22 cellular contexts compared by ENCODE assay signal in the genomic region with DNA sequence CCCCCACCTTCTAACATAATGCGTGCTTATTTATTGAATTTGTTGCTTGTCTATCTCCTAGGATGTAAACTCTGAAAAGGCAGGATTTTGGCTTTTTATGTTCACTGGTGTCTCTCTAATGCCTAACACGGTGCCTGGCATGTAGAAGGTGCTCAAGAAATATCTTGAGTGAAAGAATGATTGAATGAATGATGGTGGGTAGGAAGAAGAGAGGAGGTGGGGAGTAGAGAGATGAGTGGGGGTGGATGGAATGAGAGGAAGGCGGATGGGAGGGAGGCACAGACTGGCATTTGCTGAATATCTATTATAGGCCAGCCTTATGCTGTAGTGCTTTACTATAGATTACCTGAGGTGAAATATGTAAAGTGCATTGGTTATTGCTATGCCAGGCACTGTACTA. TPM values are rescaled to one million over a fixed set of nuclear protein-coding genes. Genes with fewer than 3 reads are reported as not detected.
DNase-seq lines count a peak whose midpoint lies in the region; ATAC-seq, FAIRE-seq and TF ChIP-seq lines count a peak whose summit lies in the region.
"Had no signal": no experiment of that assay in that cellular context is flagged by ENCODE, and none has a peak within 500 bp of the region (broad histone marks: within the 10 kb centered on the region; RNA-seq: fewer than 3 reads in every experiment).

No MANE protein-coding gene starts in this region.

- H4K91ac ChIP-seq in H1 (replicated peaks; ENCODE audit: insufficient read length, low read length): no peak overlapping the region

- no peak for TF ChIP-seq POLR2A in H1 (IDR thresholded peaks at IDR 0.05; ENCODE audit: control extremely low read depth in 1 of 2, low read depth in 2 of 2, low read length in 2 of 2)

- H3K4me3 ChIP-seq in HUES6 (ENCODE audit: low read depth, low read length) (peak overlapping the region; percentile 64), H1 (ENCODE audit: extremely low read depth in 1 of 4, insufficient read depth in 2 of 4, low read depth in 3 of 4, low read length in 4 of 4) (peak overlapping the region in 2 of 4 experiments; percentile 42 to 59; a peak in 2 of 8 replicates), keratinocyte (ENCODE audit: control insufficient read depth in 2 of 3, extremely low read depth in 1 of 3, insufficient read depth in 2 of 3, low read depth in 1 of 3, low read length in 3 of 3) (no peak overlapping the region)
- H3K4me3 ChIP-seq: BLaER1, MG63, SK-N-MC had no signal

- no peak overlapping the region for H4K8ac ChIP-seq in H1 (ENCODE audit: extremely low read depth, insufficient read depth, low read length)

- peaks cover 47% of the 10 kb centered on the region for H3K27me3 ChIP-seq in HUES6 (ENCODE audit: control insufficient read depth, insufficient read depth, low read length)
- peaks cover 1 to 22% (median 15%) of the 10 kb centered on the region in 4 experiments for H3K27me3 ChIP-seq in H1 (replicated peaks in 1 of 4; ENCODE audit: control insufficient read depth in 3 of 4, extremely low read depth in 1 of 4, insufficient read depth in 3 of 4, low read length in 3 of 4)
- H3K27me3 ChIP-seq in keratinocyte (ENCODE audit: control insufficient read depth, extremely low read depth, insufficient read depth, low read length): no peaks in the 10 kb centered on the region
- H3K27me3 ChIP-seq: BLaER1, MG63 had no signal

- H3K23me2 ChIP-seq in H1 (ENCODE audit: low read depth, low read length): peaks cover 10% of the 10 kb centered on the region; the same call in 1 of the 2 replicates

- TF ChIP-seq EP300 in H1 (IDR thresholded peaks at IDR 0.05; ENCODE audit: borderline replicate concordance in 1 of 2, low read depth in 2 of 2, low read length in 2 of 2): no peak

- H4K20me1 ChIP-seq in H1 (replicated peaks in 1 of 2; ENCODE audit: control insufficient read depth in 1 of 2, insufficient read depth in 2 of 2, low read length in 2 of 2) (no peaks in the 10 kb centered on the region), keratinocyte (ENCODE audit: control insufficient read depth, extremely low read depth, insufficient read depth, low read length) (no peaks in the 10 kb centered on the region)
- H4K20me1 ChIP-seq: BLaER1 had no signal

- H3K56ac ChIP-seq in H1 (replicated peaks; ENCODE audit: insufficient read length, low read depth, low read length): no peak overlapping the region

- H3K27ac ChIP-seq in HUES6 (ENCODE audit: low read depth, low read length) (no peak overlapping the region), H1 (ENCODE audit: low read depth, low read length) (no peak overlapping the region), keratinocyte (ENCODE audit: control insufficient read depth, insufficient read depth, low read length) (no peak overlapping the region)
- H3K27ac ChIP-seq: BLaER1, HL-60, SK-N-MC had no signal

- WGBS in H1 (ENCODE audit: extremely low coverage in 1 of 2, insufficient coverage in 1 of 2, insufficient read length in 1 of 2, insufficient replicate concordance in 2 of 2, low coverage in 1 of 2, low lambda C conversion rate in 2 of 2, missing lambda C conversion rate in 1 of 2), 2 experiments: 86% methylated on average over 3 of the region's 3 CpGs; no CpG with 5 or more reads in 1 of the 2 experiments

- peaks cover 13% of the 10 kb centered on the region for H3K4me1 ChIP-seq in ES-I3 (ENCODE audit: insufficient read depth, low read length)
- peaks cover 25% of the 10 kb centered on the region; the same call in 1 of the 2 replicates for H3K4me1 ChIP-seq in HUES6 (ENCODE audit: control insufficient read depth, insufficient read depth, low read length)
- peaks cover 0 to 22% (median 7%) of the 10 kb centered on the region in 4 experiments; a peak in 6 of 7 replicates for H3K4me1 ChIP-seq in H1 (replicated peaks in 1 of 4; ENCODE audit: control insufficient read depth in 3 of 4, insufficient read depth in 4 of 4, low read length in 3 of 4)
- H3K4me1 ChIP-seq in keratinocyte (ENCODE audit: control insufficient read depth, extremely low read depth, insufficient read depth, low read length): peaks cover 7% of the 10 kb centered on the region

- FAIRE-seq in H1 (lab: Jason Lieb, UNC) (no peak), keratinocyte (lab: Jason Lieb, UNC) (no peak)
- FAIRE-seq: G401.6, RCC 7860 had no signal

- H3K79me2 ChIP-seq in H1 (ENCODE audit: control insufficient read depth in 1 of 2, insufficient read depth in 2 of 2, low read length in 2 of 2) (no peaks in the 10 kb centered on the region), keratinocyte (ENCODE audit: control insufficient read depth, insufficient read depth, low read length) (no peaks in the 10 kb centered on the region)

- peak overlapping the region; percentile 42 for H3K4ac ChIP-seq in H1 (replicated peaks; ENCODE audit: insufficient read length, low read depth, low read length)

- H3K14ac ChIP-seq in H1 (ENCODE audit: insufficient read length): no peak overlapping the region

- H3K9ac ChIP-seq in ES-I3 (ENCODE audit: low read depth, low read length) (peak overlapping the region; percentile 41; the same call in 1 of the 2 replicates), HUES6 (ENCODE audit: low read length) (no peak overlapping the region), H1 (replicated peaks in 1 of 4; ENCODE audit: extremely low read depth in 1 of 4, low read depth in 3 of 4, low read length in 3 of 4) (no peak overlapping the region), keratinocyte (ENCODE audit: control insufficient read depth, extremely low read depth, insufficient read depth, low read length) (no peak overlapping the region)
- H3K9ac ChIP-seq: BLaER1 had no signal

- DNase-seq in H1 (ENCODE audit: low read depth in 1 of 2, low spot score in 2 of 2): no peak
- no peak for DNase-seq in keratinocyte (ENCODE audit: low read depth, low spot score)
- DNase-seq in activated gamma-delta T cell (lab: John Stamatoyannopoulos, UW): no peak
- DNase-seq in LoVo (ENCODE audit: low spot score): no peak
- DNase-seq in cerebellum (ENCODE audit: low spot score): no peak
- DNase-seq: 8988T; CD4-positive, alpha-beta T cell; KBM-7; MG63; NCI-H446; NCI-H524 treated with DMSO at 0.1 percent for 48 hours; SIG-M5 had no signal

- no peak overlapping the region for H3K23ac ChIP-seq in H1 (ENCODE audit: insufficient read length)

- no peak overlapping the region for H2BK15ac ChIP-seq in H1 (ENCODE audit: low read length)

- H4K5ac ChIP-seq in H1 (ENCODE audit: insufficient read length, low read depth, low read length): no peak overlapping the region

- no peak overlapping the region for H3K18ac ChIP-seq in H1 (ENCODE audit: extremely low read depth, low read length)

- CTCF ChIA-PET in H1 (lab: Charles Lee; ENCODE audit: partially characterized antibody): interaction anchor here (0.8 to 8.1 kb wide), 2 partner anchors 11 to 49 kb away, joined by 3 to 56 read pairs; no protein-coding TSS in a partner anchor

- H2BK12ac ChIP-seq in H1 (ENCODE audit: low read depth, low read length): no peak overlapping the region

- no peak overlapping the region for H2AK5ac ChIP-seq in H1 (ENCODE audit: low read depth, low read length)

- no peaks in the 10 kb centered on the region for H3K79me1 ChIP-seq in H1 (ENCODE audit: low read depth, low read length)

- H2BK120ac ChIP-seq in H1 (replicated peaks; ENCODE audit: low read depth, low read length): no peak overlapping the region

- H3K36me3 ChIP-seq in ES-I3 (ENCODE audit: insufficient read depth, low read length) (no peaks in the 10 kb centered on the region), HUES6 (ENCODE audit: control insufficient read depth, insufficient read depth, low read length) (no peaks in the 10 kb centered on the region), H1 (ENCODE audit: control insufficient read depth in 2 of 4, insufficient read depth in 4 of 4, low read length in 3 of 4) (no peaks in the 10 kb centered on the region), keratinocyte (ENCODE audit: control insufficient read depth in 2 of 2, extremely low read depth in 1 of 2, insufficient read depth in 2 of 2, low read length in 2 of 2) (no peaks in the 10 kb centered on the region)
- H3K36me3 ChIP-seq: BLaER1, MG63 had no signal

- dilution Hi-C loops in keratinocyte (cut with MboI; ENCODE audit: extremely low pct_ligation_motif_present, low sequenced_read_pairs): no loop called here

- POLR2A ChIA-PET in H1 (lab: Charles Lee; ENCODE audit: partially characterized antibody): interaction anchor here (1.6 to 34.9 kb wide), 5 partner anchors 10 to 35 kb away, joined by 5 to 713 read pairs (median 17); partner anchors contain the start of genes BCKDK, FUS, KAT8 and PRSS8

- TF ChIP-seq CTCF in H1 (IDR thresholded peaks at IDR 0.05; ENCODE audit: control extremely low read depth in 1 of 3, insufficient read depth in 1 of 3, low read depth in 1 of 3, low read length in 3 of 3) (no peak), keratinocyte (optimal IDR thresholded peaks at IDR 0.05 in 1 of 3, IDR thresholded peaks at IDR 0.05 in 1 of 3, conservative IDR thresholded peaks at IDR 0.05 in 1 of 3; ENCODE audit: extremely low read depth in 1 of 3, insufficient read depth in 2 of 3, low read length in 3 of 3) (no peak)

- no peak overlapping the region for H2BK5ac ChIP-seq in H1 (ENCODE audit: low read depth, low read length)

- H2AFZ ChIP-seq in H1 (ENCODE audit: low read length): no peak overlapping the region
- no peak overlapping the region for H2AFZ ChIP-seq in keratinocyte (ENCODE audit: control insufficient read depth, low read length)

- no peaks in the 10 kb centered on the region for H3K9me3 ChIP-seq in ES-I3 (ENCODE audit: control insufficient read depth, insufficient read depth, low read length)
- no peaks in the 10 kb centered on the region for H3K9me3 ChIP-seq in HUES6 (ENCODE audit: control insufficient read depth, insufficient read depth, low read depth, low read length)
- no peaks in the 10 kb centered on the region for H3K9me3 ChIP-seq in H1 (ENCODE audit: insufficient read depth in 2 of 2, low read depth in 1 of 2, low read length in 1 of 2)
- no peaks in the 10 kb centered on the region for H3K9me3 ChIP-seq in keratinocyte (ENCODE audit: control insufficient read depth, low read depth, low read length)
- H3K9me3 ChIP-seq: BLaER1, MG63 had no signal

- H3K4me2 ChIP-seq in H1 (ENCODE audit: insufficient read depth in 1 of 2, low read depth in 2 of 2, low read length in 2 of 2) (peak overlapping the region; percentile 57 to 77), keratinocyte (ENCODE audit: control insufficient read depth, extremely low read depth, insufficient read depth, low read depth, low read length) (peak overlapping the region; percentile 61)
- H3K4me2 ChIP-seq: BLaER1 had no signal

- H3K9me1 ChIP-seq in keratinocyte (ENCODE audit: control insufficient read depth, extremely low read depth, insufficient read depth, low read length): no peaks in the 10 kb centered on the region

- H2BK20ac ChIP-seq in H1 (ENCODE audit: low read length): no peak overlapping the region

- ATAC-seq in HG03139 (IDR thresholded peaks at IDR 0.05; ENCODE audit: unreplicated experiment): no peak

- TF ChIP-seq RAD21 in H1 (IDR thresholded peaks at IDR 0.05 in 1 of 2, conservative IDR thresholded peaks at IDR 0.05 in 1 of 2; ENCODE audit: low read depth in 2 of 2, low read length in 2 of 2): no peak

RNA-seq across cellular contexts. Expression of gene PRSS36, which starts 2.3 kb away (rescaled TPM):
- 1.3 TPM in 2 replicates for total RNA-seq in H1 (2021; fragmentation: NEBNext Ultra II Directional; extraction: Animal tissue kit (Norgen Biotek cat#: 25700))
- polyA plus RNA-seq in H1 (2011; rRNA removed) (1.9 and 3.1 TPM in 2 replicates), keratinocyte (0.08 to 0.95 TPM (median 0.43 TPM) in 3 replicates)
- 2.3 TPM for polyA plus RNA-seq in H1 (2011; cell fraction: cytosol; rRNA removed)
- 3.5 TPM for polyA plus RNA-seq in H1 (2011; cell fraction: nucleus; rRNA removed)
- polyA plus RNA-seq in H1 (2012, experiment 1 of 2): 0.76 to 1.4 TPM (median 1.1 TPM) in 4 replicates
- 0.33 TPM for polyA plus RNA-seq in H1 (2012, experiment 2 of 2)
- 0.87 TPM for polyA plus RNA-seq in H1 (2013, experiment 1 of 2)
- 0.68 TPM for polyA plus RNA-seq in H1 (2013, experiment 2 of 2)
- polyA minus RNA-seq in H1 (2011; rRNA and poly(A)+ RNA removed): 0.41 TPM in 1 of 2 replicates, not detected in the other
- not detected for polyA minus RNA-seq in H1 (2011; cell fraction: cytosol; rRNA and poly(A)+ RNA removed)
- 1.7 TPM for polyA minus RNA-seq in H1 (2011; cell fraction: nucleus; rRNA and poly(A)+ RNA removed)
- polyA plus RNA-seq in keratinocyte (2011; ENCODE audit: low read depth): not detected
- polyA plus RNA-seq in keratinocyte (2011; cell fraction: cytosol; rRNA removed): 0.21 and 0.42 TPM in 2 replicates
- polyA plus RNA-seq in keratinocyte (2011; cell fraction: nucleus; rRNA removed): 0.28 and 0.39 TPM in 2 replicates
- 0.31 and 3.0 TPM in 2 replicates for polyA plus RNA-seq in keratinocyte (2012; ENCODE audit: low replicate concordance)
- polyA minus RNA-seq in keratinocyte: 0.26 TPM in 1 of 3 replicates, not detected in the others
- polyA minus RNA-seq in keratinocyte (2011; cell fraction: cytosol; rRNA and poly(A)+ RNA removed): 3.5 TPM
- not detected in 2 replicates for polyA minus RNA-seq in keratinocyte (2011; cell fraction: nucleus; rRNA and poly(A)+ RNA removed)
- 1.6 TPM for total RNA-seq in cerebellum

RNA-seq across cellular contexts. Expression of gene PRSS8, which starts 12.0 kb away (rescaled TPM):
- 86.1 and 87.7 TPM in 2 replicates for total RNA-seq in H1 (2021; fragmentation: NEBNext Ultra II Directional; extraction: Animal tissue kit (Norgen Biotek cat#: 25700))
- polyA plus RNA-seq in H1 (2011; rRNA removed): 273 and 321 TPM in 2 replicates
- 136 TPM for polyA plus RNA-seq in H1 (2011; cell fraction: cytosol; rRNA removed)
- 162 TPM for polyA plus RNA-seq in H1 (2011; cell fraction: nucleus; rRNA removed)
- polyA plus RNA-seq in H1 (2012, experiment 1 of 2): 71.0 to 119 TPM (median 109 TPM) in 4 replicates
- polyA plus RNA-seq in H1 (2012, experiment 2 of 2): 123 TPM
- 180 TPM for polyA plus RNA-seq in H1 (2013, experiment 1 of 2)
- 205 TPM for polyA plus RNA-seq in H1 (2013, experiment 2 of 2)
- polyA minus RNA-seq in H1 (2011; rRNA and poly(A)+ RNA removed): 56.1 and 63.2 TPM in 2 replicates
- 86.6 TPM for polyA minus RNA-seq in H1 (2011; cell fraction: cytosol; rRNA and poly(A)+ RNA removed)
- 37.2 TPM for polyA minus RNA-seq in H1 (2011; cell fraction: nucleus; rRNA and poly(A)+ RNA removed)
- polyA plus RNA-seq in keratinocyte: 31.2 to 65.3 TPM (median 46.4 TPM) in 3 replicates
- polyA plus RNA-seq in keratinocyte (2011; ENCODE audit: low read depth): 98.4 TPM
- 29.2 and 43.2 TPM in 2 replicates for polyA plus RNA-seq in keratinocyte (2011; cell fraction: cytosol; rRNA removed)
- 130 and 172 TPM in 2 replicates for polyA plus RNA-seq in keratinocyte (2011; cell fraction: nucleus; rRNA removed)
- 48.9 and 381 TPM in 2 replicates for polyA plus RNA-seq in keratinocyte (2012; ENCODE audit: low replicate concordance)
- polyA minus RNA-seq in keratinocyte: 41.0 to 94.3 TPM (median 74.2 TPM) in 3 replicates
- 89.6 TPM for polyA minus RNA-seq in keratinocyte (2011; cell fraction: cytosol; rRNA and poly(A)+ RNA removed)
- polyA minus RNA-seq in keratinocyte (2011; cell fraction: nucleus; rRNA and poly(A)+ RNA removed): 113 and 118 TPM in 2 replicates
- total RNA-seq in cerebellum: 0.18 TPM
- total RNA-seq: CD4-positive, alpha-beta T cell; Daoy; LHCN-M2 had no signal

RNA-seq across cellular contexts. Expression of gene KAT8, which starts 30.1 kb away (rescaled TPM):
- 61.6 and 68.7 TPM in 2 replicates for total RNA-seq in H1 (2021; fragmentation: NEBNext Ultra II Directional; extraction: Animal tissue kit (Norgen Biotek cat#: 25700))
- polyA plus RNA-seq in H1 (2011; rRNA removed) (52.6 and 60.8 TPM in 2 replicates), keratinocyte (25.9 to 26.4 TPM (median 26.1 TPM) in 3 replicates)
- polyA plus RNA-seq in H1 (2011; cell fraction: cytosol; rRNA removed): 73.1 TPM
- 90.5 TPM for polyA plus RNA-seq in H1 (2011; cell fraction: nucleus; rRNA removed)
- 51.6 to 65.4 TPM (median 59.2 TPM) in 4 replicates for polyA plus RNA-seq in H1 (2012, experiment 1 of 2)
- 51.0 TPM for polyA plus RNA-seq in H1 (2012, experiment 2 of 2)
- polyA plus RNA-seq in H1 (2013, experiment 1 of 2): 35.2 TPM
- polyA plus RNA-seq in H1 (2013, experiment 2 of 2): 33.5 TPM
- 43.6 and 47.9 TPM in 2 replicates for polyA minus RNA-seq in H1 (2011; rRNA and poly(A)+ RNA removed)
- polyA minus RNA-seq in H1 (2011; cell fraction: cytosol; rRNA and poly(A)+ RNA removed): 29.1 TPM
- 25.3 TPM for polyA minus RNA-seq in H1 (2011; cell fraction: nucleus; rRNA and poly(A)+ RNA removed)
- polyA plus RNA-seq in keratinocyte (2011; ENCODE audit: low read depth): 21.1 TPM
- 16.3 and 17.4 TPM in 2 replicates for polyA plus RNA-seq in keratinocyte (2011; cell fraction: cytosol; rRNA removed)
- 40.6 and 41.8 TPM in 2 replicates for polyA plus RNA-seq in keratinocyte (2011; cell fraction: nucleus; rRNA removed)
- polyA plus RNA-seq in keratinocyte (2012; ENCODE audit: low replicate concordance): 20.1 and 28.2 TPM in 2 replicates
- 13.0 to 20.1 TPM (median 15.9 TPM) in 3 replicates for polyA minus RNA-seq in keratinocyte
- polyA minus RNA-seq in keratinocyte (2011; cell fraction: cytosol; rRNA and poly(A)+ RNA removed): 17.3 TPM
- 9.5 and 13.0 TPM in 2 replicates for polyA minus RNA-seq in keratinocyte (2011; cell fraction: nucleus; rRNA and poly(A)+ RNA removed)
- 32.1 TPM for total RNA-seq in cerebellum

RNA-seq across cellular contexts. Expression of gene FUS, which starts 32.4 kb away (rescaled TPM):
- total RNA-seq in H1 (2021; fragmentation: NEBNext Ultra II Directional; extraction: Animal tissue kit (Norgen Biotek cat#: 25700)): 685 and 686 TPM in 2 replicates
- polyA plus RNA-seq in H1 (2011; rRNA removed): 484 and 491 TPM in 2 replicates
- 464 TPM for polyA plus RNA-seq in H1 (2011; cell fraction: cytosol; rRNA removed)
- polyA plus RNA-seq in H1 (2011; cell fraction: nucleus; rRNA removed): 680 TPM
- polyA plus RNA-seq in H1 (2012, experiment 1 of 2): 1,043 to 1,228 TPM (median 1,129 TPM) in 4 replicates
- 352 TPM for polyA plus RNA-seq in H1 (2012, experiment 2 of 2)
- polyA plus RNA-seq in H1 (2013, experiment 1 of 2): 689 TPM
- polyA plus RNA-seq in H1 (2013, experiment 2 of 2): 688 TPM
- polyA minus RNA-seq in H1 (2011; rRNA and poly(A)+ RNA removed): 207 and 224 TPM in 2 replicates
- 462 TPM for polyA minus RNA-seq in H1 (2011; cell fraction: cytosol; rRNA and poly(A)+ RNA removed)
- 413 TPM for polyA minus RNA-seq in H1 (2011; cell fraction: nucleus; rRNA and poly(A)+ RNA removed)
- 88.0 to 210 TPM (median 199 TPM) in 3 replicates for polyA plus RNA-seq in keratinocyte
- polyA plus RNA-seq in keratinocyte (2011; ENCODE audit: low read depth): 138 TPM
- polyA plus RNA-seq in keratinocyte (2011; cell fraction: cytosol; rRNA removed): 50.2 and 69.9 TPM in 2 replicates
- 170 and 201 TPM in 2 replicates for polyA plus RNA-seq in keratinocyte (2011; cell fraction: nucleus; rRNA removed)
- 196 and 474 TPM in 2 replicates for polyA plus RNA-seq in keratinocyte (2012; ENCODE audit: low replicate concordance)
- 44.0 to 226 TPM (median 102 TPM) in 3 replicates for polyA minus RNA-seq in keratinocyte
- polyA minus RNA-seq in keratinocyte (2011; cell fraction: cytosol; rRNA and poly(A)+ RNA removed): 112 TPM
- 53.8 and 89.2 TPM in 2 replicates for polyA minus RNA-seq in keratinocyte (2011; cell fraction: nucleus; rRNA and poly(A)+ RNA removed)
- 85.5 TPM for total RNA-seq in cerebellum

RNA-seq across cellular contexts. Expression of gene BCKDK, which starts 39.4 kb away (rescaled TPM):
- total RNA-seq in H1 (2021; fragmentation: NEBNext Ultra II Directional; extraction: Animal tissue kit (Norgen Biotek cat#: 25700)): 49.6 and 51.5 TPM in 2 replicates
- polyA plus RNA-seq in H1 (2011; rRNA removed): 77.1 and 97.1 TPM in 2 replicates
- 46.5 TPM for polyA plus RNA-seq in H1 (2011; cell fraction: cytosol; rRNA removed)
- 79.7 TPM for polyA plus RNA-seq in H1 (2011; cell fraction: nucleus; rRNA removed)
- 30.1 to 58.0 TPM (median 53.0 TPM) in 4 replicates for polyA plus RNA-seq in H1 (2012, experiment 1 of 2)
- 61.9 TPM for polyA plus RNA-seq in H1 (2012, experiment 2 of 2)
- 45.0 TPM for polyA plus RNA-seq in H1 (2013, experiment 1 of 2)
- 46.8 TPM for polyA plus RNA-seq in H1 (2013, experiment 2 of 2)
- 24.8 and 31.0 TPM in 2 replicates for polyA minus RNA-seq in H1 (2011; rRNA and poly(A)+ RNA removed)
- polyA minus RNA-seq in H1 (2011; cell fraction: cytosol; rRNA and poly(A)+ RNA removed): 36.6 TPM
- 32.5 TPM for polyA minus RNA-seq in H1 (2011; cell fraction: nucleus; rRNA and poly(A)+ RNA removed)
- polyA plus RNA-seq in keratinocyte: 17.2 to 35.7 TPM (median 19.9 TPM) in 3 replicates
- 6.6 TPM for polyA plus RNA-seq in keratinocyte (2011; ENCODE audit: low read depth)
- 20.0 and 36.7 TPM in 2 replicates for polyA plus RNA-seq in keratinocyte (2011; cell fraction: cytosol; rRNA removed)
- polyA plus RNA-seq in keratinocyte (2011; cell fraction: nucleus; rRNA removed): 16.4 and 20.7 TPM in 2 replicates
- polyA plus RNA-seq in keratinocyte (2012; ENCODE audit: low replicate concordance): 30.4 and 38.5 TPM in 2 replicates
- 15.3 to 56.4 TPM (median 16.2 TPM) in 3 replicates for polyA minus RNA-seq in keratinocyte
- polyA minus RNA-seq in keratinocyte (2011; cell fraction: cytosol; rRNA and poly(A)+ RNA removed): 32.4 TPM
- 7.4 and 9.0 TPM in 2 replicates for polyA minus RNA-seq in keratinocyte (2011; cell fraction: nucleus; rRNA and poly(A)+ RNA removed)
- 16.9 TPM for total RNA-seq in cerebellum

Comparison
In these comparisons a context has a peak if more than half of its experiments do, and no peak if none do; other contexts are left out.
1. RNA of gene PRSS8, which starts 12.0 kb away (total RNA-seq): 86.1 to 87.7 TPM in H1; 0.18 TPM in cerebellum (single experiment); every median in the first group is over 10 times any median in the second.